Comparison of ENCODE assay signal across 1 cellular context in the genomic region with DNA sequence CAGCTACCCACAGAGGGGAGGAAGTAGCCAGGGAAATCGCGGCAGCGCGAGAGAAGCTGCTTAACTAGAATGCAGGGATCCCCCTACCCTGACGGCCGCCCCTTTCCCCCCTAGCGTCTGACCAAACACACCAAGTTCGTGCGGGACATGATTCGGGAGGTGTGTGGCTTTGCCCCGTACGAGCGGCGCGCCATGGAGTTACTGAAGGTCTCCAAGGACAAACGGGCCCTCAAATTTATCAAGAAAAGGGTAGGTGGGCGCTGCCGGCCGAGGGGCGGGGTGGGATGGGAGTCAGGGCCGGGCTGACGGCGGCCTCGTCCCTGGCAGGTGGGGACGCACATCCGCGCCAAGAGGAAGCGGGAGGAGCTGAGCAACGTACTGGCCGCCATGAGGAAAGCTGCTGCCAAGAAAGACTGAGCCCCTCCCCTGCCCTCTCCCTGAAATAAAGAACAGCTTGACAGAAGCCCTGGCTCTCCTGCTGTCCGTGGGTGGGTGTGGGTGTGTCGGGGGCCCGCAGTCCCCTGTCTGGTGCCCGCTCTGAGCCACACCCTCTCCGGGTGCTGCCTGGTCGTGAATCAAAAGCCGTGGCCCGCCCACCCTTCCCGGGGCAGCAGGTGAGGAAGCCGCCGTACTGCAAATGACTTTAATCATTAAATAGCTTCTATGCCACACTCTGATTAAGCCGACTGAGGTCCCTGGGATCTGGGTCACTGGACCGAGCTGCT.
TF ChIP-seq lines count a peak whose summit lies in the region.

No MANE protein-coding gene starts in this region.

TF ChIP-seq in WTC11, 78 proteins besides CTCF, POLR2A, EP300 and RAD21 (continued from another document):
- TF ChIP-seq ZNF425 (CRISPR knock-in tag; conservative IDR thresholded peaks at IDR 0.05) (no peak), ZNF416 (CRISPR knock-in tag; IDR thresholded peaks at IDR 0.05) (0 out of 2 replicates have a peak, but pooled peaks have one; percentile 28), GABPB1 (CRISPR knock-in tag; IDR thresholded peaks at IDR 0.05) (no peak), TEAD4 (CRISPR knock-in tag; IDR thresholded peaks at IDR 0.05) (peak; percentile 23; the same call in 1 of the 2 replicates), ESRRA (CRISPR knock-in tag; IDR thresholded peaks at IDR 0.05; ENCODE audit: borderline replicate concordance) (0 out of 2 replicates have a peak, but pooled peaks have one; percentile 22), NR1H2 (CRISPR knock-in tag; IDR thresholded peaks at IDR 0.05) (no peak), JUN (CRISPR knock-in tag; IDR thresholded peaks at IDR 0.05) (no peak; the same call in 1 of the 2 replicates), ZNF671 (CRISPR knock-in tag; IDR thresholded peaks at IDR 0.05) (peak; percentile 56; the same call in 1 of the 2 replicates), TP53 (CRISPR knock-in tag; IDR thresholded peaks at IDR 0.05) (0 out of 2 replicates have a peak, but pooled peaks have one; percentile 14), ZNF263 (CRISPR knock-in tag; IDR thresholded peaks at IDR 0.05; ENCODE audit: low read depth) (no peak), PRRX2 (CRISPR knock-in tag; IDR thresholded peaks at IDR 0.05) (peak; percentile 80; the same call in 1 of the 2 replicates), ATF1 (CRISPR knock-in tag; IDR thresholded peaks at IDR 0.05) (no peak), SP1 (CRISPR knock-in tag; conservative IDR thresholded peaks at IDR 0.05) (no peak), MAX (CRISPR knock-in tag; IDR thresholded peaks at IDR 0.05) (no peak), ATF2 (CRISPR knock-in tag; IDR thresholded peaks at IDR 0.05; ENCODE audit: borderline replicate concordance, low read depth) (no peak), NFE2L1 (CRISPR knock-in tag; IDR thresholded peaks at IDR 0.05) (no peak), SMAD4 (CRISPR knock-in tag; IDR thresholded peaks at IDR 0.05) (no peak), KAT7 (CRISPR knock-in tag; IDR thresholded peaks at IDR 0.05; ENCODE audit: borderline replicate concordance) (peak; percentile 21; the same call in 1 of the 2 replicates), SOX15 (CRISPR knock-in tag; IDR thresholded peaks at IDR 0.05) (no peak), NFYB (CRISPR knock-in tag; conservative IDR thresholded peaks at IDR 0.05; ENCODE audit: low read depth) (no peak), E2F5 (CRISPR knock-in tag; IDR thresholded peaks at IDR 0.05) (0 out of 2 replicates have a peak, but pooled peaks have one; percentile 24), ZNF138 (CRISPR knock-in tag; conservative IDR thresholded peaks at IDR 0.05) (no peak), OVOL2 (CRISPR knock-in tag; IDR thresholded peaks at IDR 0.05; ENCODE audit: borderline replicate concordance) (no peak), IRF2 (CRISPR knock-in tag; IDR thresholded peaks at IDR 0.05; ENCODE audit: borderline replicate concordance, low read depth) (no peak), MLX (CRISPR knock-in tag; IDR thresholded peaks at IDR 0.05) (no peak)
- TF ChIP-seq, protein P1, sequence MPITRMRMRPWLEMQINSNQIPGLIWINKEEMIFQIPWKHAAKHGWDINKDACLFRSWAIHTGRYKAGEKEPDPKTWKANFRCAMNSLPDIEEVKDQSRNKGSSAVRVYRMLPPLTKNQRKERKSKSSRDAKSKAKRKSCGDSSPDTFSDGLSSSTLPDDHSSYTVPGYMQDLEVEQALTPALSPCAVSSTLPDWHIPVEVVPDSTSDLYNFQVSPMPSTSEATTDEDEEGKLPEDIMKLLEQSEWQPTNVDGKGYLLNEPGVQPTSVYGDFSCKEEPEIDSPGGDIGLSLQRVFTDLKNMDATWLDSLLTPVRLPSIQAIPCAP (CRISPR knock-in tag; IDR thresholded peaks at IDR 0.05), result no peak
- TF ChIP-seq, protein P2, sequence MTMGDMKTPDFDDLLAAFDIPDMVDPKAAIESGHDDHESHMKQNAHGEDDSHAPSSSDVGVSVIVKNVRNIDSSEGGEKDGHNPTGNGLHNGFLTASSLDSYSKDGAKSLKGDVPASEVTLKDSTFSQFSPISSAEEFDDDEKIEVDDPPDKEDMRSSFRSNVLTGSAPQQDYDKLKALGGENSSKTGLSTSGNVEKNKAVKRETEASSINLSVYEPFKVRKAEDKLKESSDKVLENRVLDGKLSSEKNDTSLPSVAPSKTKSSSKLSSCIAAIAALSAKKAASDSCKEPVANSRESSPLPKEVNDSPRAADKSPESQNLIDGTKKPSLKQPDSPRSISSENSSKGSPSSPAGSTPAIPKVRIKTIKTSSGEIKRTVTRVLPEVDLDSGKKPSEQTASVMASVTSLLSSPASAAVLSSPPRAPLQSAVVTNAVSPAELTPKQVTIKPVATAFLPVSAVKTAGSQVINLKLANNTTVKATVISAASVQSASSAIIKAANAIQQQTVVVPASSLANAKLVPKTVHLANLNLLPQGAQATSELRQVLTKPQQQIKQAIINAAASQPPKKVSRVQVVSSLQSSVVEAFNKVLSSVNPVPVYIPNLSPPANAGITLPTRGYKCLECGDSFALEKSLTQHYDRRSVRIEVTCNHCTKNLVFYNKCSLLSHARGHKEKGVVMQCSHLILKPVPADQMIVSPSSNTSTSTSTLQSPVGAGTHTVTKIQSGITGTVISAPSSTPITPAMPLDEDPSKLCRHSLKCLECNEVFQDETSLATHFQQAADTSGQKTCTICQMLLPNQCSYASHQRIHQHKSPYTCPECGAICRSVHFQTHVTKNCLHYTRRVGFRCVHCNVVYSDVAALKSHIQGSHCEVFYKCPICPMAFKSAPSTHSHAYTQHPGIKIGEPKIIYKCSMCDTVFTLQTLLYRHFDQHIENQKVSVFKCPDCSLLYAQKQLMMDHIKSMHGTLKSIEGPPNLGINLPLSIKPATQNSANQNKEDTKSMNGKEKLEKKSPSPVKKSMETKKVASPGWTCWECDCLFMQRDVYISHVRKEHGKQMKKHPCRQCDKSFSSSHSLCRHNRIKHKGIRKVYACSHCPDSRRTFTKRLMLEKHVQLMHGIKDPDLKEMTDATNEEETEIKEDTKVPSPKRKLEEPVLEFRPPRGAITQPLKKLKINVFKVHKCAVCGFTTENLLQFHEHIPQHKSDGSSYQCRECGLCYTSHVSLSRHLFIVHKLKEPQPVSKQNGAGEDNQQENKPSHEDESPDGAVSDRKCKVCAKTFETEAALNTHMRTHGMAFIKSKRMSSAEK (CRISPR knock-in tag; IDR thresholded peaks at IDR 0.05; ENCODE audit: borderline replicate concordance), result no peak
- TF ChIP-seq, protein P3, sequence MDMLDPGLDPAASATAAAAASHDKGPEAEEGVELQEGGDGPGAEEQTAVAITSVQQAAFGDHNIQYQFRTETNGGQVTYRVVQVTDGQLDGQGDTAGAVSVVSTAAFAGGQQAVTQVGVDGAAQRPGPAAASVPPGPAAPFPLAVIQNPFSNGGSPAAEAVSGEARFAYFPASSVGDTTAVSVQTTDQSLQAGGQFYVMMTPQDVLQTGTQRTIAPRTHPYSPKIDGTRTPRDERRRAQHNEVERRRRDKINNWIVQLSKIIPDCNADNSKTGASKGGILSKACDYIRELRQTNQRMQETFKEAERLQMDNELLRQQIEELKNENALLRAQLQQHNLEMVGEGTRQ (CRISPR knock-in tag; IDR thresholded peaks at IDR 0.05), result no peak
- TF ChIP-seq, protein P4, sequence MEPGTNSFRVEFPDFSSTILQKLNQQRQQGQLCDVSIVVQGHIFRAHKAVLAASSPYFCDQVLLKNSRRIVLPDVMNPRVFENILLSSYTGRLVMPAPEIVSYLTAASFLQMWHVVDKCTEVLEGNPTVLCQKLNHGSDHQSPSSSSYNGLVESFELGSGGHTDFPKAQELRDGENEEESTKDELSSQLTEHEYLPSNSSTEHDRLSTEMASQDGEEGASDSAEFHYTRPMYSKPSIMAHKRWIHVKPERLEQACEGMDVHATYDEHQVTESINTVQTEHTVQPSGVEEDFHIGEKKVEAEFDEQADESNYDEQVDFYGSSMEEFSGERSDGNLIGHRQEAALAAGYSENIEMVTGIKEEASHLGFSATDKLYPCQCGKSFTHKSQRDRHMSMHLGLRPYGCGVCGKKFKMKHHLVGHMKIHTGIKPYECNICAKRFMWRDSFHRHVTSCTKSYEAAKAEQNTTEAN (CRISPR knock-in tag; IDR thresholded peaks at IDR 0.05), result no peak
- TF ChIP-seq, protein P5, sequence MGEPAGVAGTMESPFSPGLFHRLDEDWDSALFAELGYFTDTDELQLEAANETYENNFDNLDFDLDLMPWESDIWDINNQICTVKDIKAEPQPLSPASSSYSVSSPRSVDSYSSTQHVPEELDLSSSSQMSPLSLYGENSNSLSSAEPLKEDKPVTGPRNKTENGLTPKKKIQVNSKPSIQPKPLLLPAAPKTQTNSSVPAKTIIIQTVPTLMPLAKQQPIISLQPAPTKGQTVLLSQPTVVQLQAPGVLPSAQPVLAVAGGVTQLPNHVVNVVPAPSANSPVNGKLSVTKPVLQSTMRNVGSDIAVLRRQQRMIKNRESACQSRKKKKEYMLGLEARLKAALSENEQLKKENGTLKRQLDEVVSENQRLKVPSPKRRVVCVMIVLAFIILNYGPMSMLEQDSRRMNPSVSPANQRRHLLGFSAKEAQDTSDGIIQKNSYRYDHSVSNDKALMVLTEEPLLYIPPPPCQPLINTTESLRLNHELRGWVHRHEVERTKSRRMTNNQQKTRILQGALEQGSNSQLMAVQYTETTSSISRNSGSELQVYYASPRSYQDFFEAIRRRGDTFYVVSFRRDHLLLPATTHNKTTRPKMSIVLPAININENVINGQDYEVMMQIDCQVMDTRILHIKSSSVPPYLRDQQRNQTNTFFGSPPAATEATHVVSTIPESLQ (CRISPR knock-in tag; IDR thresholded peaks at IDR 0.05), result no peak
- TF ChIP-seq, protein P6, sequence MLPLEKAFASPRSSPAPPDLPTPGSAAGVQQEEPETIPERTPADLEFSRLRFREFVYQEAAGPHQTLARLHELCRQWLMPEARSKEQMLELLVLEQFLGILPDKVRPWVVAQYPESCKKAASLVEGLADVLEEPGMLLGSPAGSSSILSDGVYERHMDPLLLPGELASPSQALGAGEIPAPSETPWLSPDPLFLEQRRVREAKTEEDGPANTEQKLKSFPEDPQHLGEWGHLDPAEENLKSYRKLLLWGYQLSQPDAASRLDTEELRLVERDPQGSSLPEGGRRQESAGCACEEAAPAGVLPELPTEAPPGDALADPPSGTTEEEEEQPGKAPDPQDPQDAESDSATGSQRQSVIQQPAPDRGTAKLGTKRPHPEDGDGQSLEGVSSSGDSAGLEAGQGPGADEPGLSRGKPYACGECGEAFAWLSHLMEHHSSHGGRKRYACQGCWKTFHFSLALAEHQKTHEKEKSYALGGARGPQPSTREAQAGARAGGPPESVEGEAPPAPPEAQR (CRISPR knock-in tag; IDR thresholded peaks at IDR 0.05), result no peak
